In the genomic region with DNA sequence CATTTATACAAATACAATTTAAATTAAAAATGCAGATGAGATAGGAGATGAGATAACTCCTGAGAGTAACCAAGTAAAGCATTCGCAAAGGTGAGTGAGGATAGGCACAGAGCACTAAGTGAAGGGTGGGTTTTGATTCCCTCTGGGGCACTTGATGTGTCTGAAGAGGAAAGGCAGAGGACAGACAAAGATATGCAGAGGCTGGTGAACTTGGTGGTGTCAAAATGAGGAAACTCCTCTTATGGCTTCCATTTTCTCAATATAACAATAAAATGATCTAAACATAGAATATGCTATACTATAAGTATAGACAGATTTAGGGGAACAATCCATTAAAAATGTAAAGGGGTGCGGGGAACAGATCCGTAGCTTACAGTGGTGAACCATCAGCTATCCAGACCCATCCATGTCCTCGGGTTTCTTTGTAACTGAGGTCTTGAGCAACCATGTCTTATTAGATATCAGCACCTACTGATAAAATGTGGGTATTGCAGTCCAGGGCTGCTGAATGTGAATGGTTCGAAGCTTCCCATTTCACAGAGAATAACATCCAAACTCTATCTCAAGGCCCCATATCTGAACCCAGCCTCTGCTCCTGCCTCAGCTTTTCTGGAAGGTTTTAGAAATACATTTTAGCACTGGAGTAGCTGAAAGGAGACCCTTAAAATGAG, we compare ENCODE assay signal across 9 cellular contexts.
DNase-seq lines count a peak whose midpoint lies in the region; ATAC-seq and TF ChIP-seq lines count a peak whose summit lies in the region.
"Had no signal": no experiment of that assay in that cellular context is flagged by ENCODE, and none has a peak within 500 bp of the region (broad histone marks: within the 10 kb centered on the region; RNA-seq: fewer than 3 reads in every experiment).

No MANE protein-coding gene starts in this region.

- TF ChIP-seq CTCF in GM13976 (IDR thresholded peaks at IDR 0.05; ENCODE audit: borderline replicate concordance, control extremely low read depth, extremely low read depth, insufficient read depth, missing control alignments) (peak; percentile 74), VCaP (conservative IDR thresholded peaks at IDR 0.05) (peak; percentile 79)

- in situ Hi-C loops in GM13976 (cut with MboI; ENCODE audit: low sequenced_read_pairs, unreplicated experiment), result loop anchor here (5.0 to 25.0 kb wide), 2 partner anchors 228 to 553 kb away; a partner anchor contains a TSS

- peak; percentile 47 for DNase-seq in GM13976 (ENCODE audit: low spot score)
- peak; percentile 46 for DNase-seq in iris pigment epithelial cell (ENCODE audit: low read depth)
- DNase-seq in T-helper 1 cell, result no peak
- DNase-seq in activated gamma-delta T cell treated with Interleukin-2 at 50 U/mL for 16 hours, result no peak
- no peak for DNase-seq in NCI-H2029 treated with DMSO at 0.1 percent for 48 hours (lab: John Stamatoyannopoulos, UW)

- H3K27ac ChIP-seq in VCaP, result no peak overlapping the region
- H3K27ac ChIP-seq: parathyroid adenoma had no signal

- peak; percentile 99 for ATAC-seq in GM21576 (IDR thresholded peaks at IDR 0.05; ENCODE audit: unreplicated experiment)
- ATAC-seq in HG03571 (IDR thresholded peaks at IDR 0.05; ENCODE audit: unreplicated experiment), result peak; percentile 89

Comparison
In these comparisons a context has a peak if more than half of its experiments do, and no peak if none do; other contexts are left out.
1. DNase-seq: peak in GM13976 (single experiment) and iris pigment epithelial cell (single experiment); none in T-helper 1 cell (0 of 5), activated gamma-delta T cell treated with Interleukin-2 at 50 U/mL for 16 hours (single experiment) and NCI-H2029 treated with DMSO at 0.1 percent for 48 hours (single experiment).